Comparison of ENCODE assay signal across 8 cellular contexts in genomic region chr18:36419913-36420531, GRCh38.
DNase-seq lines count a peak whose midpoint lies in the region; ATAC-seq and TF ChIP-seq lines count a peak whose summit lies in the region.

No MANE protein-coding gene starts in this region.

- H3K27ac Mint-ChIP-seq in activated CD4-positive, alpha-beta memory T cell treated with anti-CD3 and anti-CD28 coated beads for 36 hours, result no peak overlapping the region
- H3K27ac Mint-ChIP-seq in activated CD4-positive, alpha-beta memory T cell treated with anti-CD3 and anti-CD28 coated beads, Interleukin-2, amount 10 ng/mL, durations not matched to agents 7 days and 5 days, result no peak overlapping the region
- H3K27ac Mint-ChIP-seq in stimulated activated naive B cell treated with anti-CD40 and anti-IgM and Interleukin-4, amounts not matched to agents 10 μg/mL and 1 μg/mL and 100 μg/mL, for 72 hours, result no peak overlapping the region

- intact Hi-C loops in activated CD4-positive, alpha-beta memory T cell treated with anti-CD3 and anti-CD28 coated beads for 36 hours (cut with micrococcal nuclease), result no loop called here

- no peak overlapping the region for H3K4me3 Mint-ChIP-seq in activated CD4-positive, alpha-beta memory T cell treated with anti-CD3 and anti-CD28 coated beads for 36 hours
- H3K4me3 Mint-ChIP-seq in activated CD4-positive, alpha-beta memory T cell treated with anti-CD3 and anti-CD28 coated beads, Interleukin-2, amount 10 ng/mL, durations not matched to agents 7 days and 5 days, result no peak overlapping the region
- no peak overlapping the region for H3K4me3 Mint-ChIP-seq in stimulated activated naive B cell treated with anti-CD40 and anti-IgM and Interleukin-4, amounts not matched to agents 10 μg/mL and 1 μg/mL and 100 μg/mL, for 72 hours

- ATAC-seq in HG03378 (IDR thresholded peaks at IDR 0.05; ENCODE audit: unreplicated experiment) (peak; percentile 69), GM21723 (IDR thresholded peaks at IDR 0.05; ENCODE audit: unreplicated experiment) (no peak)
- ATAC-seq in stimulated activated naive B cell treated with anti-CD40 and anti-IgM and Interleukin-4, amounts not matched to agents 10 μg/mL and 1 μg/mL and 100 μg/mL, for 72 hours (replicated peaks), result peak; percentile 54 to 64

- POLR2A ChIA-PET in activated CD4-positive, alpha-beta memory T cell treated with anti-CD3 and anti-CD28 coated beads for 36 hours (lab: Charles Lee), result no interaction called here
- POLR2A ChIA-PET in activated CD4-positive, alpha-beta memory T cell treated with anti-CD3 and anti-CD28 coated beads, Interleukin-2, amount 10 ng/mL, durations not matched to agents 7 days and 5 days (lab: Charles Lee), result no interaction called here

- peak; percentile 7 for TF ChIP-seq CTCF in cardiac fibroblast (IDR thresholded peaks at IDR 0.05; ENCODE audit: low read depth, low read length)

- peaks cover 2% of the 10 kb centered on the region for H3K27me3 Mint-ChIP-seq in activated CD4-positive, alpha-beta memory T cell treated with anti-CD3 and anti-CD28 coated beads for 36 hours
- H3K27me3 Mint-ChIP-seq in activated CD4-positive, alpha-beta memory T cell treated with anti-CD3 and anti-CD28 coated beads, Interleukin-2, amount 10 ng/mL, durations not matched to agents 7 days and 5 days, result peaks cover 8% of the 10 kb centered on the region
- H3K27me3 Mint-ChIP-seq in stimulated activated naive B cell treated with anti-CD40 and anti-IgM and Interleukin-4, amounts not matched to agents 10 μg/mL and 1 μg/mL and 100 μg/mL, for 72 hours, result peaks cover 9 to 22% of the 10 kb centered on the region in 2 donors

- peak; percentile 34 for DNase-seq in activated CD4-positive, alpha-beta memory T cell treated with anti-CD3 and anti-CD28 coated beads for 36 hours
- DNase-seq in activated CD4-positive, alpha-beta memory T cell treated with anti-CD3 and anti-CD28 coated beads, Interleukin-2, amount 10 ng/mL, durations not matched to agents 7 days and 5 days, result no peak
- DNase-seq in cardiac fibroblast (ENCODE audit: low read depth in 2 of 2), result peak in 1 of 2 donors; percentile 56
- no peak for DNase-seq in stimulated activated naive B cell treated with anti-CD40 and anti-IgM and Interleukin-4, amounts not matched to agents 10 μg/mL and 1 μg/mL and 100 μg/mL, for 72 hours
- DNase-seq in cerebellum (ENCODE audit: low spot score), result no peak
- no peak for DNase-seq in SIG-M5 (lab: John Stamatoyannopoulos, UW)

- CTCF ChIA-PET in activated CD4-positive, alpha-beta memory T cell treated with anti-CD3 and anti-CD28 coated beads for 36 hours (lab: Charles Lee), result interaction anchor here (1.2 kb wide), 1 partner anchor 17 kb away, joined by 3 read pairs; no protein-coding TSS in a partner anchor
- CTCF ChIA-PET in activated CD4-positive, alpha-beta memory T cell treated with anti-CD3 and anti-CD28 coated beads, Interleukin-2, amount 10 ng/mL, durations not matched to agents 7 days and 5 days (lab: Charles Lee), result interaction anchor here (1.6 kb wide), 1 partner anchor 14 kb away, joined by 3 read pairs; no protein-coding TSS in a partner anchor

- H3K36me3 Mint-ChIP-seq in activated CD4-positive, alpha-beta memory T cell treated with anti-CD3 and anti-CD28 coated beads for 36 hours, result no peaks in the 10 kb centered on the region
- H3K36me3 Mint-ChIP-seq in activated CD4-positive, alpha-beta memory T cell treated with anti-CD3 and anti-CD28 coated beads, Interleukin-2, amount 10 ng/mL, durations not matched to agents 7 days and 5 days (ENCODE audit: low read depth), result no peaks in the 10 kb centered on the region
- H3K36me3 Mint-ChIP-seq in stimulated activated naive B cell treated with anti-CD40 and anti-IgM and Interleukin-4, amounts not matched to agents 10 μg/mL and 1 μg/mL and 100 μg/mL, for 72 hours, result no peaks in the 10 kb centered on the region

- H3K9me3 Mint-ChIP-seq in activated CD4-positive, alpha-beta memory T cell treated with anti-CD3 and anti-CD28 coated beads for 36 hours, result no peaks in the 10 kb centered on the region
- no peaks in the 10 kb centered on the region for H3K9me3 Mint-ChIP-seq in activated CD4-positive, alpha-beta memory T cell treated with anti-CD3 and anti-CD28 coated beads, Interleukin-2, amount 10 ng/mL, durations not matched to agents 7 days and 5 days
- no peaks in the 10 kb centered on the region for H3K9me3 Mint-ChIP-seq in stimulated activated naive B cell treated with anti-CD40 and anti-IgM and Interleukin-4, amounts not matched to agents 10 μg/mL and 1 μg/mL and 100 μg/mL, for 72 hours

- no peak overlapping the region for H3K4me3 ChIP-seq in cardiac fibroblast (replicated peaks in 1 of 2; ENCODE audit: low read depth in 2 of 2, low read length in 2 of 2)

- no peaks in the 10 kb centered on the region for H3K4me1 Mint-ChIP-seq in activated CD4-positive, alpha-beta memory T cell treated with anti-CD3 and anti-CD28 coated beads for 36 hours (ENCODE audit: low read depth)
- no peaks in the 10 kb centered on the region for H3K4me1 Mint-ChIP-seq in activated CD4-positive, alpha-beta memory T cell treated with anti-CD3 and anti-CD28 coated beads, Interleukin-2, amount 10 ng/mL, durations not matched to agents 7 days and 5 days
- no peaks in the 10 kb centered on the region for H3K4me1 Mint-ChIP-seq in stimulated activated naive B cell treated with anti-CD40 and anti-IgM and Interleukin-4, amounts not matched to agents 10 μg/mL and 1 μg/mL and 100 μg/mL, for 72 hours
